25 cellular contexts compared by ENCODE assay signal in genomic region chrY:8656515-8656914, GRCh38.
"Had no signal": no experiment of that assay in that cellular context is flagged by ENCODE, and none has a peak within 500 bp of the region (broad histone marks: within the 10 kb centered on the region; RNA-seq: fewer than 3 reads in every experiment).

No MANE protein-coding gene starts in this region.

- H3K36me3 ChIP-seq: adrenal gland, SJSA1 had no signal

- H3K27ac ChIP-seq: adrenal gland, SJSA1 had no signal

- H3K4me1 ChIP-seq: adrenal gland had no signal

- DNase-seq: activated CD4-positive, alpha-beta T cell treated with anti-CD3 and anti-CD28 coated beads for 48 hours; activated CD4-positive, alpha-beta T cell treated with anti-CD3 and anti-CD28 coated beads, Interleukin-2, amount 50 U/mL, for 4 hours; activated CD4-positive, CD25-positive, alpha-beta regulatory T cell treated with anti-CD3 and anti-CD28 coated beads, Interleukin-2, amount 50 U/mL, for 72 hours; activated CD8-positive, alpha-beta memory T cell treated with anti-CD3 and anti-CD28 coated beads, Interleukin-2, amount 50 U/mL, for 48 hours; activated CD8-positive, alpha-beta T cell treated with anti-CD3 and anti-CD28 coated beads, Interleukin-2, amount 10 ng/mL, durations not matched to agents 7 days and 5 days; activated naive CD4-positive, alpha-beta T cell treated with anti-CD3 and anti-CD28 coated beads, Interleukin-2, amount 50 U/mL, for 16 hours; activated naive CD8-positive, alpha-beta T cell treated with anti-CD3 and anti-CD28 coated beads, Interleukin-2, amount 10 ng/mL, durations not matched to agents 7 days and 5 days; activated T-cell treated with anti-CD3 and anti-CD28 coated beads, Interleukin-2, amount 50 U/mL, for 1 hour; adrenal gland; anterior cingulate cortex; IMR-90; KBM-7; NCI-H1092; NCI-H1417; NCI-H1930; NCI-H2171 treated with DMSO at 0.1 percent for 48 hours; NCI-H226; NCI-H526; NCI-H774; RPMI8226; SHP77; T-helper 9 cell had no signal

- ATAC-seq: activated CD8-positive, alpha-beta T cell treated with anti-CD3 and anti-CD28 coated beads, Interleukin-2, amount 10 ng/mL, durations not matched to agents 7 days and 5 days; SK-N-SH treated with all-trans-retinoic acid at 6 μM for 48 hours; WTC11 had no signal

- H3K27me3 ChIP-seq: adrenal gland, SJSA1 had no signal

- H3K4me3 ChIP-seq: adrenal gland, SJSA1 had no signal

- H3K9me3 ChIP-seq: adrenal gland, SJSA1 had no signal
